9 cellular contexts compared by ENCODE assay signal in genomic region chr3:27532931-27533607, GRCh38. TPM values are rescaled to one million over a fixed set of nuclear protein-coding genes. Genes with fewer than 3 reads are reported as not detected.
DNase-seq lines count a peak whose midpoint lies in the region; ATAC-seq and TF ChIP-seq lines count a peak whose summit lies in the region.
"Had no signal": no experiment of that assay in that cellular context is flagged by ENCODE, and none has a peak within 500 bp of the region (broad histone marks: within the 10 kb centered on the region; RNA-seq: fewer than 3 reads in every experiment).

No MANE protein-coding gene starts in this region.

- H3K4me1 Mint-ChIP-seq in CD4-positive, alpha-beta T cell (ENCODE audit: low read depth): peaks cover 15% of the 10 kb centered on the region
- peaks cover 15 to 26% of the 10 kb centered on the region in 2 donors for H3K4me1 Mint-ChIP-seq in effector memory CD8-positive, alpha-beta T cell (ENCODE audit: low read depth in 2 of 2)

- H3K36me3 Mint-ChIP-seq in CD4-positive, alpha-beta T cell (ENCODE audit: low read depth): no peaks in the 10 kb centered on the region
- peaks cover 14% of the 10 kb centered on the region for H3K36me3 Mint-ChIP-seq in effector memory CD8-positive, alpha-beta T cell (ENCODE audit: insufficient read depth)

- no peak overlapping the region for H4K91ac ChIP-seq in neuronal stem cell (ENCODE audit: low read depth, low read length, poor library complexity)

- no peak overlapping the region for H2AK5ac ChIP-seq in neuronal stem cell (ENCODE audit: low read depth, low read length)

- no peak overlapping the region for H2BK5ac ChIP-seq in neuronal stem cell (ENCODE audit: low read length)

- H3K4me1 ChIP-seq in neuronal stem cell (ENCODE audit: control insufficient read depth in 2 of 2, insufficient read depth in 1 of 2, low read depth in 1 of 2, low read length in 2 of 2): peaks cover 3 to 9% of the 10 kb centered on the region in 2 donors

- no peak overlapping the region for H3K4me2 ChIP-seq in neuronal stem cell (ENCODE audit: insufficient read depth, low read length, poor library complexity, severe bottlenecking)

- POLR2A ChIA-PET in CD4-positive, alpha-beta T cell (lab: Charles Lee): no interaction called here

- H3K9me3 Mint-ChIP-seq in CD4-positive, alpha-beta T cell: no peaks in the 10 kb centered on the region
- no peaks in the 10 kb centered on the region for H3K9me3 Mint-ChIP-seq in effector memory CD8-positive, alpha-beta T cell

- H3K27me3 Mint-ChIP-seq in CD4-positive, alpha-beta T cell: no peaks in the 10 kb centered on the region
- no peaks in the 10 kb centered on the region for H3K27me3 Mint-ChIP-seq in effector memory CD8-positive, alpha-beta T cell

- no peak overlapping the region for H2BK15ac ChIP-seq in neuronal stem cell (ENCODE audit: low read length)

- peak overlapping the region; percentile 84 for H2AFZ ChIP-seq in neuronal stem cell (ENCODE audit: low read length)

- no peaks in the 10 kb centered on the region for H3K36me3 ChIP-seq in neuronal stem cell (replicated peaks in 1 of 2; ENCODE audit: control insufficient read depth in 2 of 2, insufficient read depth in 2 of 2, low read length in 2 of 2)

- no peak for TF ChIP-seq CTCF in CD4-positive, alpha-beta T cell (IDR thresholded peaks at IDR 0.05)

- no peaks in the 10 kb centered on the region for H3K27me3 ChIP-seq in CD4-positive, alpha-beta T cell (ENCODE audit: control insufficient read depth, insufficient read depth, low read length)
- H3K27me3 ChIP-seq in neuronal stem cell (ENCODE audit: control insufficient read depth in 3 of 3, insufficient read depth in 3 of 3, low read depth in 1 of 3, low read length in 3 of 3): no peaks in the 10 kb centered on the region

- H3K23ac ChIP-seq in neuronal stem cell (ENCODE audit: low read depth, low read length, poor library complexity): no peak overlapping the region

- no peaks in the 10 kb centered on the region for H3K9me3 ChIP-seq in CD4-positive, alpha-beta T cell (ENCODE audit: control insufficient read depth, low read length)
- H3K9me3 ChIP-seq in neuronal stem cell (replicated peaks in 1 of 2; ENCODE audit: control insufficient read depth in 2 of 2, insufficient read depth in 1 of 2, low read depth in 1 of 2, low read length in 2 of 2): no peaks in the 10 kb centered on the region

- H3K4ac ChIP-seq in neuronal stem cell (ENCODE audit: low read length): no peak overlapping the region

- no peak overlapping the region for H3K4me3 ChIP-seq in neuronal stem cell (ENCODE audit: low read length in 2 of 2)

- no CpG with 5 or more reads among the region's 6 CpGs for WGBS in neuronal stem cell (ENCODE audit: extremely low coverage in 2 of 2, insufficient read length in 2 of 2, insufficient replicate concordance in 1 of 2), 2 donors

- CTCF ChIA-PET in CD4-positive, alpha-beta T cell (lab: Charles Lee): no interaction called here

- no peak for DNase-seq in CD4-positive, alpha-beta T cell
- peak; percentile 77 for DNase-seq in NOMO-1 treated with DMSO at 0.1 percent for 48 hours (lab: John Stamatoyannopoulos, UW; ENCODE audit: unreplicated experiment)
- DNase-seq in effector memory CD8-positive, alpha-beta T cell: no peak
- DNase-seq in neuronal stem cell (ENCODE audit: low spot score): no peak
- DNase-seq in central memory CD4-positive, alpha-beta T cell: no peak
- no peak for DNase-seq in epidermal melanocyte (ENCODE audit: insufficient read length, low spot score)
- DNase-seq in HK-2 (ENCODE audit: unreplicated experiment): no peak
- no peak for DNase-seq in SK-N-DZ (ENCODE audit: low spot score)
- DNase-seq: activated CD4-positive, alpha-beta T cell treated with anti-CD3 and anti-CD28 coated beads for 1 hour had no signal

- no peak overlapping the region for H3K9ac ChIP-seq in neuronal stem cell (ENCODE audit: low read depth, low read length, poor library complexity)

- no peak overlapping the region for H3K27ac ChIP-seq in CD4-positive, alpha-beta T cell (ENCODE audit: low read depth, low read length)
- no peak overlapping the region for H3K27ac ChIP-seq in neuronal stem cell (replicated peaks; ENCODE audit: low read length)

- no peak overlapping the region for H3K18ac ChIP-seq in neuronal stem cell (ENCODE audit: low read length)

- H3K4me3 Mint-ChIP-seq in CD4-positive, alpha-beta T cell: no peak overlapping the region
- peak overlapping the region in 1 of 2 donors; percentile 79 for H3K4me3 Mint-ChIP-seq in effector memory CD8-positive, alpha-beta T cell

- no peak overlapping the region for H3K14ac ChIP-seq in neuronal stem cell (ENCODE audit: low read length)

- H2BK12ac ChIP-seq in neuronal stem cell (ENCODE audit: low read length): no peak overlapping the region

- intact Hi-C loops in CD4-positive, alpha-beta T cell (cut with DNase I, micrococcal nuclease): no loop called here

- H2BK120ac ChIP-seq in neuronal stem cell (ENCODE audit: low read depth, low read length): no peak overlapping the region

- H3K79me1 ChIP-seq in neuronal stem cell (ENCODE audit: low read depth, low read length): no peaks in the 10 kb centered on the region

- peak overlapping the region; percentile 60 for H3K27ac Mint-ChIP-seq in CD4-positive, alpha-beta T cell
- peak overlapping the region; percentile 98 to 99 for H3K27ac Mint-ChIP-seq in effector memory CD8-positive, alpha-beta T cell

- no peak overlapping the region for H4K8ac ChIP-seq in neuronal stem cell (ENCODE audit: low read depth, low read length)

- no peak for ATAC-seq in CD4-positive, alpha-beta T cell (ENCODE audit: poor library complexity)
- ATAC-seq in effector memory CD8-positive, alpha-beta T cell (replicated peaks): no peak

RNA-seq across cellular contexts. Expression of gene SLC4A7, which starts 48.9 kb away (rescaled TPM):
- 10 to 100 TPM; 37.0 to 38.3 TPM for total RNA-seq in CD4-positive, alpha-beta T cell
- 52.3 TPM for polyA plus RNA-seq in neuronal stem cell (2013, experiment 1 of 2)
- polyA plus RNA-seq in neuronal stem cell (2013, experiment 2 of 2): 55.2 TPM
- 44.7 and 50.1 TPM in 2 replicates for polyA plus RNA-seq in SK-N-DZ (2014; cell fraction: cytosol; rRNA removed)
- polyA plus RNA-seq in SK-N-DZ (2014; cell fraction: nucleus; rRNA removed): 67.4 and 70.9 TPM in 2 replicates
